ENCODE assay signal across 14 cellular contexts in genomic region chr7:2033586-2034135, GRCh38.
"Had no signal": no experiment of that assay in that cellular context is flagged by ENCODE, and none has a peak within 500 bp of the region (broad histone marks: within the 10 kb centered on the region; RNA-seq: fewer than 3 reads in every experiment).

No MANE protein-coding gene starts in this region.

- H3K4me3 Mint-ChIP-seq: activated CD8-positive, alpha-beta T cell treated with anti-CD3 and anti-CD28 coated beads for 36 hours; memory B cell; neural progenitor cell had no signal

- H3K4me2 ChIP-seq: neural progenitor cell had no signal

- H3K4me1 ChIP-seq: pancreas had no signal

- H3K27ac Mint-ChIP-seq: activated CD8-positive, alpha-beta T cell treated with anti-CD3 and anti-CD28 coated beads for 36 hours; activated naive CD4-positive, alpha-beta T cell treated with anti-CD3 and anti-CD28 coated beads, Interleukin-2, amount 50 U/mL, for 72 hours; memory B cell had no signal

- H3K4me3 ChIP-seq: neural progenitor cell, pancreas, skin epidermis, tibial nerve had no signal

- H3K27me3 Mint-ChIP-seq: activated CD8-positive, alpha-beta T cell treated with anti-CD3 and anti-CD28 coated beads for 36 hours; memory B cell had no signal

- H2AFZ ChIP-seq: neural progenitor cell had no signal

- H3K9me3 ChIP-seq: pancreas had no signal

- H3K36me3 ChIP-seq: brain microvascular endothelial cell, neural progenitor cell, pancreas had no signal

- H3K27me3 ChIP-seq: brain microvascular endothelial cell, neural progenitor cell, pancreas, tibial nerve had no signal

- FAIRE-seq: endometrium, pancreas had no signal

- H3K27ac ChIP-seq: brain microvascular endothelial cell, neural progenitor cell, pancreas, skin epidermis, tibial nerve had no signal

- DNase-seq: activated CD4-positive, alpha-beta T cell treated with anti-CD3 and anti-CD28 coated beads for 1 hour; activated CD8-positive, alpha-beta memory T cell treated with anti-CD3 and anti-CD28 coated beads, Interleukin-2, amount 50 U/mL, for 48 hours; activated CD8-positive, alpha-beta T cell treated with anti-CD3 and anti-CD28 coated beads for 36 hours; brain microvascular endothelial cell; cerebellar nuclear complex; hypothalamus had no signal

- ATAC-seq: activated CD8-positive, alpha-beta T cell treated with anti-CD3 and anti-CD28 coated beads for 36 hours; activated naive CD4-positive, alpha-beta T cell treated with anti-CD3 and anti-CD28 coated beads, Interleukin-2, amount 50 U/mL, for 72 hours; left colon; pancreas had no signal
